Comparison of ENCODE assay signal across 23 cellular contexts in the genomic region with DNA sequence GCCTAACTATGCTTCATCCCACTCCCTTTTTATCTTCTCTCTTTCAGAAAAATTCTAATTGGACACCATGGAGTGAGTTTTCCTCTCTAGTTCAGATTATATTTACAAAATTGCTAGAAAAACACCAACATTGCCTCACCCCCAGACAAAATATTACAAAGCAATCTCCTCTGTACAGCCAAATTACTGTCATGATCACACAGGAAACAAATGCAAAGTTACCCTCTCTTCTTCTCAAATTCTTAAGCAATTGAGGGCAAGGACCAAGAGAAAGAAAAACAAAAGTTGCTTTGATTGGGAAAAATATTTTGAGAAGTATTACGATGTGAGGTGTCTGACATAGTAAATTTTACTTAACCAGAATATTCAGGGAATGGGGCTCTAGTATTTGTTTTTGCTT.
"Had no signal": no experiment of that assay in that cellular context is flagged by ENCODE, and none has a peak within 500 bp of the region (broad histone marks: within the 10 kb centered on the region; RNA-seq: fewer than 3 reads in every experiment).

No MANE protein-coding gene starts in this region.

- H3K4me3 ChIP-seq: lung, neural progenitor cell, prostate gland, right atrium auricular region, sigmoid colon, stomach, testis, tibial artery had no signal

- H3K36me3 ChIP-seq: neural progenitor cell, prostate gland, right atrium auricular region, sigmoid colon, stomach, tibial artery had no signal

- ATAC-seq: effector memory CD8-positive, alpha-beta T cell; esophagus mucosa; left lobe of liver; stimulated activated effector memory CD8-positive, alpha-beta T cell treated with anti-CD3 and anti-CD28 coated beads, Interleukin-12 subunit alpha, Interleukin-12 subunit beta, amount 100 ng/mL, for 72 hours had no signal

- H3K27me3 Mint-ChIP-seq: type B pancreatic cell had no signal

- H3K4me3 Mint-ChIP-seq: effector memory CD8-positive, alpha-beta T cell; memory B cell; nephron; neural progenitor cell; stimulated activated effector memory CD8-positive, alpha-beta T cell treated with anti-CD3 and anti-CD28 coated beads, Interleukin-12 subunit alpha, Interleukin-12 subunit beta, amount 100 ng/mL, for 72 hours; type B pancreatic cell had no signal

- DNase-seq: cortex of kidney; effector memory CD8-positive, alpha-beta T cell; head of caudate nucleus; kidney; sigmoid colon; stimulated activated CD4-positive, alpha-beta T cell treated with anti-CD3 and anti-CD28 coated beads, Interleukin-2, amount 100 ng/mL, for 24 hours; stimulated activated CD4-positive, alpha-beta T cell treated with anti-CD3 and anti-CD28 coated beads, Interleukin-4, amount 100 ng/mL, for 24 hours; stimulated activated naive CD4-positive, alpha-beta T cell treated with Interleukin-2 at 50 U/mL for 16 hours; stomach; substantia nigra; testis; tibial artery had no signal

- H3K9ac ChIP-seq: neural progenitor cell had no signal

- H3K27ac Mint-ChIP-seq: effector memory CD8-positive, alpha-beta T cell; memory B cell; nephron; neural progenitor cell; stimulated activated effector memory CD8-positive, alpha-beta T cell treated with anti-CD3 and anti-CD28 coated beads, Interleukin-12 subunit alpha, Interleukin-12 subunit beta, amount 100 ng/mL, for 72 hours; type B pancreatic cell had no signal

- H3K9me3 ChIP-seq: prostate gland, right atrium auricular region, sigmoid colon, stomach, testis, tibial artery had no signal

- H3K9me3 Mint-ChIP-seq: effector memory CD8-positive, alpha-beta T cell; memory B cell; nephron; neural progenitor cell; stimulated activated effector memory CD8-positive, alpha-beta T cell treated with anti-CD3 and anti-CD28 coated beads, Interleukin-12 subunit alpha, Interleukin-12 subunit beta, amount 100 ng/mL, for 72 hours; type B pancreatic cell had no signal

- H3K27me3 ChIP-seq: neural progenitor cell, right atrium auricular region, sigmoid colon, stomach, testis had no signal

- H3K4me1 ChIP-seq: prostate gland, right atrium auricular region, testis, tibial artery had no signal

- H3K36me3 Mint-ChIP-seq: memory B cell; neural progenitor cell; stimulated activated effector memory CD8-positive, alpha-beta T cell treated with anti-CD3 and anti-CD28 coated beads, Interleukin-12 subunit alpha, Interleukin-12 subunit beta, amount 100 ng/mL, for 72 hours; type B pancreatic cell had no signal

- FAIRE-seq: frontal cortex, kidney had no signal
